1 cellular context compared by ENCODE assay signal in the genomic region with DNA sequence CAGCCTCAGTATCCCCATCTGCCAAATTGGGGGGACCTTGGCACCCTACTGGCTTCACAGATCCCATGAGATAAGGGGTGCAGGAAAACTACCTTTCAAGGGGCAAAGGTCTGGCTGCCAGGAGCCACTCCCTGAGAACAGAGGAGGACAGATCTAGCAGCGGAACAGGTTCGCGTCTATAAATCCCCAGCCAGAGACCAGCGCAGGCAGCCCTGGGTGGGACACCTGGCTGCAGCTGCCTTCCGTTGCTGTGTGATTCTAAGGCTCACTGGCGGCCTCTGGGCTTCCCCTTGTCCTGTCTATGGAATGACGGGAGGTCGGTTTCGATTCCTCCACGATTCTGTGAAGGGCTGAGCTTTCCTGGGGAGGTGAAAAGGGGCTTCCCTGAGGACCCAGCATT.
TF ChIP-seq lines count a peak whose summit lies in the region.

No MANE protein-coding gene starts in this region.

TF ChIP-seq in A549, 52 proteins besides CTCF, POLR2A, EP300 and RAD21 (continued from another document):
- no peak for TF ChIP-seq CBX2 (IDR thresholded peaks at IDR 0.05; ENCODE audit: borderline replicate concordance, low read depth)
- no peak for TF ChIP-seq JUN (IDR thresholded peaks at IDR 0.05)
- no peak for TF ChIP-seq HOXB5 (CRISPR knock-in tag; IDR thresholded peaks at IDR 0.05)
- TF ChIP-seq PHF8 (IDR thresholded peaks at IDR 0.05; ENCODE audit: borderline replicate concordance, low read depth) = no peak
- no peak for TF ChIP-seq ZNF302 (CRISPR knock-in tag; IDR thresholded peaks at IDR 0.05)
- no peak for TF ChIP-seq KDM5A (IDR thresholded peaks at IDR 0.05)
- TF ChIP-seq RNF2 (IDR thresholded peaks at IDR 0.05; ENCODE audit: borderline replicate concordance, low read depth) = no peak
- no peak for TF ChIP-seq FOXS1 (CRISPR knock-in tag; IDR thresholded peaks at IDR 0.05)
